Comparison of ENCODE assay signal across 1 cellular context in genomic region chr6:169723200-169723909, GRCh38.
TF ChIP-seq lines count a peak whose summit lies in the region.

No MANE protein-coding gene starts in this region.

TF ChIP-seq in K562, 482 proteins besides CTCF, POLR2A, EP300 and RAD21 (continued from another document and continues in another):
- TF ChIP-seq THAP12 (CRISPR knock-in tag; IDR thresholded peaks at IDR 0.05), result peak; percentile 57
- no peak for TF ChIP-seq CBFA2T2 (conservative IDR thresholded peaks at IDR 0.05)
- TF ChIP-seq MNT (conservative IDR thresholded peaks at IDR 0.05), result no peak; a peak in 1 of 4 replicates
- no peak for TF ChIP-seq ZNF253 (CRISPR knock-in tag; conservative IDR thresholded peaks at IDR 0.05)
- no peak for TF ChIP-seq MAFG (tag; conservative IDR thresholded peaks at IDR 0.05)
- TF ChIP-seq HOMEZ (CRISPR knock-in tag; IDR thresholded peaks at IDR 0.05), result no peak
- TF ChIP-seq TOE1 (IDR thresholded peaks at IDR 0.05; ENCODE audit: borderline replicate concordance), result no peak
- no peak for TF ChIP-seq TOE1 (CRISPR knock-in tag; IDR thresholded peaks at IDR 0.05; ENCODE audit: borderline replicate concordance, low read depth)
- no peak for TF ChIP-seq BMI1 (IDR thresholded peaks at IDR 0.05; ENCODE audit: low read length)
- no peak for TF ChIP-seq MED1 (CRISPR knock-in tag; IDR thresholded peaks at IDR 0.05; ENCODE audit: borderline replicate concordance)
- TF ChIP-seq SP1 (CRISPR knock-in tag; IDR thresholded peaks at IDR 0.05), result no peak
- 0 out of 2 replicates have a peak, but pooled peaks have one; percentile 52 for TF ChIP-seq TCF7 (IDR thresholded peaks at IDR 0.05; ENCODE audit: borderline replicate concordance)
- 0 out of 2 replicates have a peak, but pooled peaks have one; percentile 13 for TF ChIP-seq MBD2 (IDR thresholded peaks at IDR 0.05; ENCODE audit: borderline replicate concordance, low read depth)
- TF ChIP-seq BCL6 (CRISPR knock-in tag; IDR thresholded peaks at IDR 0.05), result no peak
- no peak for TF ChIP-seq ZNF592 (IDR thresholded peaks at IDR 0.05)
- peak; percentile 92 for TF ChIP-seq ZBTB7A (IDR thresholded peaks at IDR 0.05; ENCODE audit: borderline replicate concordance, control insufficient read depth, low read depth, low read length)
- TF ChIP-seq NFE2 (IDR thresholded peaks at IDR 0.05; ENCODE audit: low read depth), result no peak
- peak; percentile 63 for TF ChIP-seq SAP30 (IDR thresholded peaks at IDR 0.05; ENCODE audit: borderline replicate concordance, insufficient read depth, low read depth, low read length, poor library complexity, severe bottlenecking)
- TF ChIP-seq GABPB1 (CRISPR knock-in tag; IDR thresholded peaks at IDR 0.05), result no peak
- TF ChIP-seq COPS2 (conservative IDR thresholded peaks at IDR 0.05), result no peak
- no peak for TF ChIP-seq ZNF518B (CRISPR knock-in tag; IDR thresholded peaks at IDR 0.05)
- TF ChIP-seq PCBP1 (IDR thresholded peaks at IDR 0.05; ENCODE audit: low read depth, low read length, poor library complexity, severe bottlenecking), result no peak
- TF ChIP-seq ATF6 (CRISPR knock-in tag; IDR thresholded peaks at IDR 0.05), result 0 out of 2 replicates have a peak, but pooled peaks have one; percentile 76
- TF ChIP-seq IRF2 (CRISPR knock-in tag; IDR thresholded peaks at IDR 0.05), result no peak
- no peak for TF ChIP-seq SRSF3 (IDR thresholded peaks at IDR 0.05; ENCODE audit: insufficient read depth, low read length)
- 0 out of 2 replicates have a peak, but pooled peaks have one; percentile 16 for TF ChIP-seq POLR2AphosphoS5 (IDR thresholded peaks at IDR 0.05; ENCODE audit: control insufficient read depth, insufficient read depth, low read depth, low read length)
- TF ChIP-seq HNRNPLL (IDR thresholded peaks at IDR 0.05; ENCODE audit: low read depth, low read length, poor library complexity, severe bottlenecking), result no peak
- TF ChIP-seq IRF1 (CRISPR knock-in tag; IDR thresholded peaks at IDR 0.05; ENCODE audit: borderline replicate concordance), result no peak
- no peak for TF ChIP-seq ZBTB5 (IDR thresholded peaks at IDR 0.05)
- TF ChIP-seq ZC3H8 (IDR thresholded peaks at IDR 0.05), result no peak
- TF ChIP-seq HSF4 (CRISPR knock-in tag; IDR thresholded peaks at IDR 0.05; ENCODE audit: borderline replicate concordance), result no peak
- TF ChIP-seq ATF7 (IDR thresholded peaks at IDR 0.05), result peak; percentile 48; the same call in 1 of the 2 replicates
- TF ChIP-seq SMAD4 (CRISPR knock-in tag; conservative IDR thresholded peaks at IDR 0.05), result no peak; the same call in none of the 2 replicates
- TF ChIP-seq TCF7L2 (IDR thresholded peaks at IDR 0.05; ENCODE audit: low read depth, low read length), result no peak
- TF ChIP-seq KDM2B (CRISPR knock-in tag; IDR thresholded peaks at IDR 0.05), result 0 out of 2 replicates have a peak, but pooled peaks have one; percentile 18
- no peak for TF ChIP-seq PHB2 (IDR thresholded peaks at IDR 0.05; ENCODE audit: low read depth)
- TF ChIP-seq HINFP (tag; conservative IDR thresholded peaks at IDR 0.05; ENCODE audit: low read depth), result no peak
- 0 out of 2 replicates have a peak, but pooled peaks have one; percentile 17 for TF ChIP-seq LARP7 (IDR thresholded peaks at IDR 0.05)
